8 cellular contexts compared by ENCODE assay signal in the genomic region with DNA sequence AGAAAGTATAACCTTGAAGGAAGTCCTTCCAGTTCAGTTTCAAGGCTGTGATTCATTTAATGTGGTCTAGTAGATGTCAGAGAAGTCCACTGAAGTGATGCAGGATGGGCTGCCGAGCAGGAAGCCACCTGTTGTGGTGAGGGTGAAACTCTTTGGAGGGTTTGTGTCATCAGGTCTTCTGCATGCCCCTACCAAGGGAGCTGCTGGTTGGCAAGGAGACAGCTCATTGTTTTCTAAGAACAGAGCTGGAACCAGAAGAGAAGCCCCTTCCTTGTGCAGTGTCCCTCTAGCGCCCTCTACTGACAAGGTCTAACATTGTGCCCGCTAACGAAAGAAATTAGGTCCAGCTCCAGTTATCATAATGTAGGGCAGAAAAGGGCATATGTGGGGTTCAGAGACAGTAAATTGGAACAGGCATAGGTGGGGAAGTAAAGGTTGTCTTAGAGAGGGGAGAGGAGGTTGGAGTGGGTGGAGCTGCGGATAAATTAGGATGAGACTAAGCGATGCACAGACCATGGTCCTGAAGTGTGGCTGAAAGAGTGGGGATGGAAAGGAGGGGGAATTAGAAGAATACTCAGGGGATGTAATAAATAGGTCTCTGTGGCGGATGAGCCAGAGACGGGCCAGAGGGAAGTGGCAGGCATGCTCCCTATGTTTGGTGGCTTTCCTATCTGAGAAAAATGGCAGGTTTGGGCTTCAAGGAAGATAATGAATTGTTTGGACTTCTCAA.
DNase-seq lines count a peak whose midpoint lies in the region; ATAC-seq and TF ChIP-seq lines count a peak whose summit lies in the region.

No MANE protein-coding gene starts in this region.

- H3K36me3 ChIP-seq in adrenal gland (replicated peaks in 1 of 2) (no peaks in the 10 kb centered on the region), iPS DF 6.9 (ENCODE audit: control insufficient read depth, insufficient read depth, low read length) (no peaks in the 10 kb centered on the region)

- DNase-seq in NK-92 treated with Interleukin-12 subunit alpha and Interleukin-12 subunit beta, amount 100 ng/mL, for 24 hours (lab: John Stamatoyannopoulos, UW), result peak; percentile 80
- DNase-seq in NK-92 (lab: John Stamatoyannopoulos, UW; ENCODE audit: unreplicated experiment) (no peak), NCI-H524 treated with DMSO at 0.1 percent for 48 hours (lab: John Stamatoyannopoulos, UW) (peak; percentile 76), adrenal gland (peak in 4 of 7 donors; percentile 9 to 62 (median 32)), iPS DF 6.9 (ENCODE audit: low read depth, low spot score) (peak; percentile 58)
- peak; percentile 55 for DNase-seq in stimulated activated CD8-positive, alpha-beta memory T cell treated with anti-CD3 and anti-CD28 coated beads, Interleukin-4, amount 100 ng/mL, for 48 hours

- intact Hi-C loops in adrenal gland (cut with DNase I), result no loop called here

- TF ChIP-seq CTCF in adrenal gland (IDR thresholded peaks at IDR 0.05), result peak; percentile 17 to 58 (median 40)

- no peak overlapping the region for H3K4me3 ChIP-seq in adrenal gland
- H3K4me3 ChIP-seq in iPS DF 6.9 (ENCODE audit: low read length), result no peak overlapping the region

- H3K27ac ChIP-seq in adrenal gland, result no peak overlapping the region
- no peak overlapping the region for H3K27ac ChIP-seq in iPS DF 6.9 (ENCODE audit: low read length)

- WGBS in adrenal gland, 4 donors, result 10 to 15% (median 14%) methylated on average over 8 of the region's 8 CpGs
- no CpG with 5 or more reads among the region's 8 CpGs for WGBS in iPS DF 6.9 (ENCODE audit: insufficient coverage, insufficient read length)

- H3K27me3 ChIP-seq in adrenal gland, result no peaks in the 10 kb centered on the region
- no peaks in the 10 kb centered on the region for H3K27me3 ChIP-seq in iPS DF 6.9 (ENCODE audit: control insufficient read depth, insufficient read depth, low read length)

- H3K4me1 ChIP-seq in adrenal gland (replicated peaks in 1 of 2) (no peaks in the 10 kb centered on the region), iPS DF 6.9 (ENCODE audit: control insufficient read depth, insufficient read depth, low read length) (no peaks in the 10 kb centered on the region)

- ATAC-seq in GM19468 (IDR thresholded peaks at IDR 0.05; ENCODE audit: extremely low read depth, unreplicated experiment) (peak; percentile 96), HG03457 (IDR thresholded peaks at IDR 0.05; ENCODE audit: unreplicated experiment) (peak; percentile 99)

- H3K9me3 ChIP-seq in adrenal gland (replicated peaks in 1 of 3), result no peaks in the 10 kb centered on the region
- no peaks in the 10 kb centered on the region for H3K9me3 ChIP-seq in iPS DF 6.9 (ENCODE audit: control insufficient read depth, insufficient read depth, low read length)

- no peak for TF ChIP-seq POLR2A in adrenal gland (IDR thresholded peaks at IDR 0.05)
